ENCODE assay signal across 16 cellular contexts in the genomic region with DNA sequence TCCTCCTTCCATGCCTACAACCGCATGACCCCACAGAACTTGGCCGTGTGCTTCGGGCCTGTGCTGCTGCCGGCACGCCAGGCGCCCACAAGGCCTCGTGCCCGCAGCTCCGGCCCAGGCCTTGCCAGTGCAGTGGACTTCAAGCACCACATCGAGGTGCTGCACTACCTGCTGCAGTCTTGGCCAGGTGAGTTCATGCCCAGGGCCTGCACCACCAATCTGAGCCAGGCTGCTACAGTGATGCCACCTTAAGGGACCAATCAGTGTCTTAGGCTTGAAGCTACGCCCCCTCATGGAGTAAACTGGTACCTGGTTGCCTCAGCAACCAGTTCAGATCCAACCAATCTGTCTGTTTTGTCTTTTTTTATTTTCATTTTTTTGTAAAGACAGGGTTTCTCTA. TPM values are rescaled to one million over a fixed set of nuclear protein-coding genes. Genes with fewer than 3 reads are reported as not detected.
DNase-seq lines count a peak whose midpoint lies in the region; TF ChIP-seq lines count a peak whose summit lies in the region.
"Had no signal": no experiment of that assay in that cellular context is flagged by ENCODE, and none has a peak within 500 bp of the region (broad histone marks: within the 10 kb centered on the region; RNA-seq: fewer than 3 reads in every experiment).

No MANE protein-coding gene starts in this region.

- H3K27me3 Mint-ChIP-seq in chondrocyte (ENCODE audit: low read depth) (no peaks in the 10 kb centered on the region), neural crest cell (ENCODE audit: low read depth) (no peaks in the 10 kb centered on the region)

- no peaks in the 10 kb centered on the region for H3K9me3 ChIP-seq in transverse colon
- H3K9me3 ChIP-seq: A549, left ventricle myocardium inferior had no signal

- H3K27ac ChIP-seq in transverse colon, result no peak overlapping the region
- H3K27ac ChIP-seq: A549 had no signal

- H3K4me1 Mint-ChIP-seq in chondrocyte (ENCODE audit: low read depth) (peaks cover 22% of the 10 kb centered on the region), neural crest cell (peaks cover 10% of the 10 kb centered on the region)

- DNase-seq in DMS53 (lab: John Stamatoyannopoulos, UW) (peak; percentile 28), DMS53 treated with DMSO at 0.1 percent for 48 hours (lab: John Stamatoyannopoulos, UW; ENCODE audit: unreplicated experiment) (no peak), chondrocyte (ENCODE audit: low spot score) (peak; percentile 75), neural crest cell (ENCODE audit: low read depth, low spot score) (no peak), cerebellar nuclear complex (lab: John Stamatoyannopoulos, UW) (no peak), transverse colon (no peak), nucleus accumbens (lab: John Stamatoyannopoulos, UW) (no peak)
- DNase-seq: activated CD4-positive, alpha-beta memory T cell treated with anti-CD3 and anti-CD28 coated beads for 36 hours; activated effector memory CD4-positive, alpha-beta T cell treated with anti-CD3 and anti-CD28 coated beads, Interleukin-2, amount 50 U/mL, for 16 hours; left ventricle myocardium inferior; NCI-H2171 treated with DMSO at 0.1 percent for 48 hours; T-helper 2 cell had no signal

- H3K36me3 Mint-ChIP-seq in chondrocyte (ENCODE audit: low read depth), result peaks cover 27% of the 10 kb centered on the region
- peaks cover 12% of the 10 kb centered on the region for H3K36me3 Mint-ChIP-seq in neural crest cell (ENCODE audit: low read depth)
- H3K36me3 Mint-ChIP-seq: natural killer cell treated with Interleukin-12 subunit alpha and Interleukin-12 subunit beta and Interleukin-15 and Interleukin-18, amount 100 ng/mL, for 72 hours had no signal

- 0 out of 2 replicates have a peak, but pooled peaks have one; percentile 19 for TF ChIP-seq RAD21 in Ishikawa (IDR thresholded peaks at IDR 0.05; ENCODE audit: low read depth)

- intact Hi-C loops in transverse colon (cut with DNase I; ENCODE audit: low total_unique reads), result loop anchor here (5.0 kb wide), 1 partner anchor 870 kb away; no protein-coding TSS in a partner anchor

- no peak for TF ChIP-seq POLR2A in transverse colon (IDR thresholded peaks at IDR 0.05)

- H3K36me3 ChIP-seq in transverse colon, result peaks cover 0 to 17% (median 6%) of the 10 kb centered on the region in 4 donors

- TF ChIP-seq CTCF in chondrocyte (IDR thresholded peaks at IDR 0.05) (peak; percentile 41), neural crest cell (conservative IDR thresholded peaks at IDR 0.05) (peak; percentile 30), transverse colon (IDR thresholded peaks at IDR 0.05) (no peak)

- H3K9me3 Mint-ChIP-seq in chondrocyte (ENCODE audit: low read depth) (no peaks in the 10 kb centered on the region), neural crest cell (no peaks in the 10 kb centered on the region)
- H3K9me3 Mint-ChIP-seq: activated CD4-positive, alpha-beta memory T cell treated with anti-CD3 and anti-CD28 coated beads for 36 hours; brain; natural killer cell treated with Interleukin-12 subunit alpha and Interleukin-12 subunit beta and Interleukin-15 and Interleukin-18, amount 100 ng/mL, for 72 hours had no signal

- no peak for TF ChIP-seq EP300 in Ishikawa (IDR thresholded peaks at IDR 0.05; ENCODE audit: borderline replicate concordance)
- TF ChIP-seq EP300 in transverse colon (IDR thresholded peaks at IDR 0.05; ENCODE audit: low read depth), result no peak

- peaks cover 18% of the 10 kb centered on the region for H3K27me3 ChIP-seq in transverse colon

- H3K4me3 Mint-ChIP-seq in chondrocyte (ENCODE audit: unreplicated experiment) (no peak overlapping the region), neural crest cell (peak overlapping the region; percentile 66)
- H3K4me3 Mint-ChIP-seq: activated CD4-positive, alpha-beta memory T cell treated with anti-CD3 and anti-CD28 coated beads for 36 hours; brain; natural killer cell treated with Interleukin-12 subunit alpha and Interleukin-12 subunit beta and Interleukin-15 and Interleukin-18, amount 100 ng/mL, for 72 hours had no signal

- WGBS in transverse colon (ENCODE audit: low coverage in 1 of 2), 2 donors, result 88% methylated on average over 11 of the region's 11 CpGs; no CpG with 5 or more reads in 1 of the 2 donors

- H3K4me3 ChIP-seq in transverse colon, result no peak overlapping the region
- H3K4me3 ChIP-seq: A549, left ventricle myocardium inferior had no signal

- H3K27ac Mint-ChIP-seq in chondrocyte (ENCODE audit: unreplicated experiment) (no peak overlapping the region), neural crest cell (ENCODE audit: unreplicated experiment) (no peak overlapping the region)
- H3K27ac Mint-ChIP-seq: activated CD4-positive, alpha-beta memory T cell treated with anti-CD3 and anti-CD28 coated beads for 36 hours; brain; natural killer cell treated with Interleukin-12 subunit alpha and Interleukin-12 subunit beta and Interleukin-15 and Interleukin-18, amount 100 ng/mL, for 72 hours had no signal

- H3K4me1 ChIP-seq in transverse colon, result peaks cover 0 to 16% (median 2%) of the 10 kb centered on the region in 4 donors
- H3K4me1 ChIP-seq: A549 had no signal

- in situ Hi-C loops in transverse colon (cut with MboI; ENCODE audit: low pct_ligation_motif_present in 1 of 4, low pct_unique_long_range_greater_than_20kb in 1 of 4, low sequenced_read_pairs in 3 of 4), result no loop called here

TF ChIP-seq in Ishikawa, 13 proteins besides CTCF, POLR2A, EP300 and RAD21:
- TF ChIP-seq EGR1 (IDR thresholded peaks at IDR 0.05) (0 out of 2 replicates have a peak, but pooled peaks have one; percentile 28), NFIC (IDR thresholded peaks at IDR 0.05) (no peak)
TF ChIP-seq in Ishikawa: peak in this region for 1.

RNA-seq across cellular contexts. Expression of gene SYDE1, which starts 5.2 kb away (rescaled TPM):
- total RNA-seq in chondrocyte (49.3 to 98.0 TPM (median 96.3 TPM) in 3 replicates), neural crest cell (23.8 and 24.7 TPM in 2 replicates), transverse colon (10 to 100 TPM in 3 of 4 donors, 1 to 10 TPM in 1; 6.7 to 20.9 (median 12.3) TPM)
- total RNA-seq: natural killer cell treated with Interleukin-12 subunit alpha and Interleukin-12 subunit beta and Interleukin-15 and Interleukin-18, amount 100 ng/mL, for 72 hours had no signal

RNA-seq across cellular contexts. Expression of gene OR1I1, which starts 30.4 kb away (rescaled TPM):
- total RNA-seq in chondrocyte (not detected in 3 replicates), neural crest cell (not detected in 2 replicates), transverse colon (not detected)
- total RNA-seq: activated CD4-positive, alpha-beta memory T cell treated with anti-CD3 and anti-CD28 coated beads for 36 hours; left ventricle myocardium inferior; natural killer cell treated with Interleukin-12 subunit alpha and Interleukin-12 subunit beta and Interleukin-15 and Interleukin-18, amount 100 ng/mL, for 72 hours had no signal

Comparison
In these comparisons a context has a peak if more than half of its experiments do, and no peak if none do; other contexts are left out.
1. DNase-seq: peak in DMS53 (single experiment) and chondrocyte (single experiment); none in DMS53 treated with DMSO at 0.1 percent for 48 hours (single experiment), neural crest cell (single experiment), cerebellar nuclear complex (0 of 2), transverse colon (single experiment) and nucleus accumbens (0 of 56).
2. CTCF ChIP-seq: peak in chondrocyte (single experiment) and neural crest cell (single experiment); none in transverse colon (0 of 5).